In the genomic region with DNA sequence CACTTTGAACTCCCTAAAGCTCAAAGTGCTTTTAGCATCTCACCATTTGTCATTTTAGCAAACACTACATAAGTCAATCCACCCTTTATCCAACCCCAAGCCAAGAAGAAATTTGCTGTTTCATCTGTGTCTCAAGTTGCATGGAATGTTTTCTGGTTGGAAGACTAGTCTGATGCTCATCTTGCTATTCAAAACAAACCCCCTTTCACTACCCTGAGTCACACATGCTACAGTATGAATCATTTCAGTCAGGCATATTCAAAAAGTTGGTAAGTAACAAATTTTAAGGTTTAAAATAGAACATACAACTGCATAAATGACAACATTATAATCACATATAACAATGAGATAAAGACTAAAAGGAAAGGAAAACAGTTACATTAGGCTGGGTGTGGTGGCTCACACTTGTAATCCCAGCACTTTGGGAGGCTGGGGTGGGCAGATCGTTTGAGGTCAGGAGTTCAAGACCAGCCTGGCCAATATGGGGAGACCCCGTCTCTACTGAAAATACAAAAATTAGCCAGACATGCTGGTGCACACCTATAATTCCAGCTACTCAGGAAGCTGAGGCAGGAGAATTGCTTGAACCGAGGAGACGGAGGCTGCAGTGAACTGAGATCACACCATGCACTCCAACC, we compare ENCODE assay signal across 10 cellular contexts. TPM values are rescaled to one million over a fixed set of nuclear protein-coding genes. Genes with fewer than 3 reads are reported as not detected.
DNase-seq lines count a peak whose midpoint lies in the region; ATAC-seq and TF ChIP-seq lines count a peak whose summit lies in the region.
"Had no signal": no experiment of that assay in that cellular context is flagged by ENCODE, and none has a peak within 500 bp of the region (broad histone marks: within the 10 kb centered on the region; RNA-seq: fewer than 3 reads in every experiment).

No MANE protein-coding gene starts in this region.

- peaks cover 32 to 64% of the 10 kb centered on the region in 2 donors for H3K4me1 ChIP-seq in gastrocnemius medialis

- peak; percentile 84 for ATAC-seq in gastrocnemius medialis
- ATAC-seq in HG03571 (IDR thresholded peaks at IDR 0.05; ENCODE audit: unreplicated experiment) = no peak
- ATAC-seq in HG02884 (IDR thresholded peaks at IDR 0.05; ENCODE audit: unreplicated experiment) = no peak

- DNase-seq in NCI-H2196 (lab: John Stamatoyannopoulos, UW; ENCODE audit: unreplicated experiment) (peak; percentile 11), NCI-H2196 treated with DMSO at 0.1 percent for 48 hours (lab: John Stamatoyannopoulos, UW; ENCODE audit: unreplicated experiment) (no peak), RPMI7951 (ENCODE audit: low read depth) (peak; percentile 89), dermis blood vessel endothelial cell (peak; percentile 55), gastrocnemius medialis (peak in 1 of 2 donors; percentile 24), NCI-H345 treated with DMSO at 0.1 percent for 48 hours (lab: John Stamatoyannopoulos, UW; ENCODE audit: unreplicated experiment) (no peak)
- DNase-seq: Karpas-422 had no signal

- in situ Hi-C loops in gastrocnemius medialis (cut with MboI; ENCODE audit: low sequenced_read_pairs in 4 of 4) = no loop called here

- H3K9me3 ChIP-seq in gastrocnemius medialis = no peaks in the 10 kb centered on the region

- TF ChIP-seq POLR2A in gastrocnemius medialis (IDR thresholded peaks at IDR 0.05) = no peak

- no peak overlapping the region for H3K4me3 ChIP-seq in gastrocnemius medialis

- intact Hi-C loops in gastrocnemius medialis (cut with DNase I; ENCODE audit: low total_unique reads) = loop anchor here (2.0 kb wide), 1 partner anchor 50 kb away; no protein-coding TSS in a partner anchor

- no peaks in the 10 kb centered on the region for H3K27me3 ChIP-seq in gastrocnemius medialis

- no peak for TF ChIP-seq CTCF in gastrocnemius medialis (IDR thresholded peaks at IDR 0.05 in 4 of 5, conservative IDR thresholded peaks at IDR 0.05 in 1 of 5)

- H3K27ac ChIP-seq in gastrocnemius medialis = peak overlapping the region; percentile 67 to 92 (median 76)
- H3K27ac ChIP-seq: 22Rv1 had no signal

- H3K36me3 ChIP-seq in gastrocnemius medialis = peaks cover 0 to 6% of the 10 kb centered on the region in 2 donors

RNA-seq across cellular contexts. Expression of a gene that starts 38.7 kb away (rescaled TPM):
- total RNA-seq in RPMI7951 (2014; rRNA removed; shearing (Covaris generic)) = 4.4 and 5.0 TPM in 2 replicates
- total RNA-seq in dermis blood vessel endothelial cell (14.9 and 15.1 TPM in 2 replicates), gastrocnemius medialis (10 to 100 TPM; 12.2 to 15.8 (median 13.9) TPM)

RNA-seq across cellular contexts. Expression of a gene that starts 51.1 kb away (rescaled TPM):
- 14.1 and 15.6 TPM in 2 replicates for total RNA-seq in RPMI7951 (2014; rRNA removed; shearing (Covaris generic))
- total RNA-seq in dermis blood vessel endothelial cell (23.6 and 24.5 TPM in 2 replicates), gastrocnemius medialis (10 to 100 TPM; 14.4 to 25.1 (median 21.2) TPM)

RNA-seq across cellular contexts. Expression of a gene that starts 54.9 kb away (rescaled TPM):
- 0.48 and 1.1 TPM in 2 replicates for total RNA-seq in RPMI7951 (2014; rRNA removed; shearing (Covaris generic))
- 1.7 and 1.9 TPM in 2 replicates for total RNA-seq in dermis blood vessel endothelial cell
- total RNA-seq in gastrocnemius medialis = 1 to 10 TPM; 1.1 to 7.6 (median 5.6) TPM

Comparison
In these comparisons a context has a peak if more than half of its experiments do, and no peak if none do; other contexts are left out.
1. DNase-seq: peak in NCI-H2196 (single experiment), RPMI7951 (single experiment) and dermis blood vessel endothelial cell (single experiment); none in NCI-H2196 treated with DMSO at 0.1 percent for 48 hours (single experiment) and NCI-H345 treated with DMSO at 0.1 percent for 48 hours (single experiment).
2. ATAC-seq: peak in gastrocnemius medialis (2 of 2); none in HG03571 (single experiment) and HG02884 (single experiment).